Comparison of ENCODE assay signal across 1 cellular context in the genomic region with DNA sequence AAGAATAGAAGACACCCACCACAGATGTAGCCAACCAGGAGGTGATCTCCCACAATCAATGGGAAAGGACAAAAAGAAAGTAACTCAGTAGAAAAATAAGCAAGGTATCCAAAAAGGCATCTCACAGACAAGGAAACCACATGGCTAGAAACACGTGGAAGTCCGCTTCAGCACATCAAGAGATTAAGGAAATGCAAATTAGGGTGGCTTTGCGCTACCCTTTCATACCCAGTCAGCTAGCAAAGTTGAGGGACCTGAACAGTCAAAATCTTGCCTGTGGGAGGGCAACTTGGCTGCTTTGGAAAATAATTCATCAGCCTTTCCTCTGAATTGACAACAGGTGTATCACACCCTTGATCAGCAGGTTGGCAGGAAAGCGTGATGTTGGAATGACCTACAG.
TF ChIP-seq lines count a peak whose summit lies in the region.

No MANE protein-coding gene starts in this region.

TF ChIP-seq in K562, 482 proteins besides CTCF, POLR2A, EP300 and RAD21:
- TF ChIP-seq CREB1 (IDR thresholded peaks at IDR 0.05): no peak
- no peak for TF ChIP-seq CREB1 (CRISPR knock-in tag; IDR thresholded peaks at IDR 0.05)
- 0 out of 2 replicates have a peak, but pooled peaks have one; percentile 39 for TF ChIP-seq ZBTB33 (CRISPR knock-in tag; IDR thresholded peaks at IDR 0.05)
TF ChIP-seq in K562: peak in this region for 1.
